ENCODE assay signal across 15 cellular contexts in the genomic region with DNA sequence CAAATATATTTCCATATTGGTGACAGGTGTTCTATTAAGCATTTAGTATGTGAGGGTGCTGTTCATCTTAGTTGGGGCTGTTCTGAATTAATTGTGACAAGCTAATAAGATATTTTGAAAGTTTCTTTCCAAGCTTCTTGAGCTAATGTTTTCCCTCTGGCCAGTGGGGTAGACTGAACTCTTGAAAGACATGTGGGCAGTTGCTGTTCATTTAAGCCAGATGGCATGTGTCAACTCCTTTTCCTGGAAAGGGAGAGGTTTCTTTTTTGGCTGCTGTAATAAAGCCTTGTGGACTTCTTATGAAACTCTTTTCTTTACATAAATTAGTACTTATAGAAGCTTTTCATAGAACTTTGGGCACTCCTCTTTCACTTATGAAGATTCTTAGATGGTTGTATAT. TPM values are rescaled to one million over a fixed set of nuclear protein-coding genes. Genes with fewer than 3 reads are reported as not detected.
DNase-seq lines count a peak whose midpoint lies in the region; ATAC-seq lines count a peak whose summit lies in the region.
"Had no signal": no experiment of that assay in that cellular context is flagged by ENCODE, and none has a peak within 500 bp of the region (broad histone marks: within the 10 kb centered on the region; RNA-seq: fewer than 3 reads in every experiment).

No MANE protein-coding gene starts in this region.

- no peak for ATAC-seq in GM18858 (IDR thresholded peaks at IDR 0.05; ENCODE audit: unreplicated experiment)
- ATAC-seq: stimulated activated memory B cell treated with anti-CD40 and anti-IgM and Interleukin-4, amounts not matched to agents 10 μg/mL and 1 μg/mL and 100 μg/mL, for 72 hours had no signal

- H3K27ac Mint-ChIP-seq in activated T-cell treated with anti-CD3 and anti-CD28 coated beads, Interleukin-2, amount 50 U/mL, for 24 hours, result peak overlapping the region; percentile 73
- H3K27ac Mint-ChIP-seq: stimulated activated memory B cell treated with anti-CD40 and anti-IgM and Interleukin-4, amounts not matched to agents 10 μg/mL and 1 μg/mL and 100 μg/mL, for 72 hours had no signal

- no peaks in the 10 kb centered on the region for H3K9me3 ChIP-seq in SK-N-MC (ENCODE audit: low read depth, low read length)

- no peak overlapping the region for H3K9ac ChIP-seq in SK-N-MC (ENCODE audit: insufficient read length)

- H3K4me3 ChIP-seq in SK-N-MC (no peak overlapping the region), skeletal muscle cell (ENCODE audit: low read depth, low read length) (no peak overlapping the region)

- peaks cover 48% of the 10 kb centered on the region for H3K36me3 Mint-ChIP-seq in activated T-cell treated with anti-CD3 and anti-CD28 coated beads, Interleukin-2, amount 50 U/mL, for 24 hours (ENCODE audit: low read depth)

- peak overlapping the region; percentile 98 for H3K27ac ChIP-seq in SK-N-MC

- no peaks in the 10 kb centered on the region for H3K9me3 Mint-ChIP-seq in activated T-cell treated with anti-CD3 and anti-CD28 coated beads, Interleukin-2, amount 50 U/mL, for 24 hours
- H3K9me3 Mint-ChIP-seq: IgD-negative memory B cell; stimulated activated memory B cell treated with anti-CD40 and anti-IgM and Interleukin-4, amounts not matched to agents 10 μg/mL and 1 μg/mL and 100 μg/mL, for 72 hours had no signal

- no peak for DNase-seq in activated T-cell treated with anti-CD3 and anti-CD28 coated beads, Interleukin-2, amount 50 U/mL, for 24 hours
- DNase-seq in activated T-cell treated with anti-CD3 and anti-CD28 coated beads, Interleukin-2, amount 50 U/mL, for 1 hour, result no peak
- DNase-seq in SK-N-MC (ENCODE audit: low read depth, low spot score) (no peak), fibroblast of the conjunctiva (ENCODE audit: low read depth) (peak; percentile 74), skeletal muscle cell (ENCODE audit: low read depth) (peak; percentile 14), HT-29 (ENCODE audit: low spot score) (no peak), NCI-H1105 (lab: John Stamatoyannopoulos, UW) (no peak)
- DNase-seq: ACHN; activated CD4-positive, CD25-positive, alpha-beta regulatory T cell treated with anti-CD3 and anti-CD28 coated beads, Interleukin-2, amount 50 U/mL, for 72 hours; activated naive CD4-positive, alpha-beta T cell; GOT3; NCI-H2227 treated with DMSO at 0.1 percent for 48 hours had no signal

- H3K4me3 Mint-ChIP-seq in activated T-cell treated with anti-CD3 and anti-CD28 coated beads, Interleukin-2, amount 50 U/mL, for 24 hours, result no peak overlapping the region
- H3K4me3 Mint-ChIP-seq: stimulated activated memory B cell treated with anti-CD40 and anti-IgM and Interleukin-4, amounts not matched to agents 10 μg/mL and 1 μg/mL and 100 μg/mL, for 72 hours had no signal

- H3K27me3 Mint-ChIP-seq in activated T-cell treated with anti-CD3 and anti-CD28 coated beads, Interleukin-2, amount 50 U/mL, for 24 hours, result no peaks in the 10 kb centered on the region
- H3K27me3 Mint-ChIP-seq: IgD-negative memory B cell; stimulated activated memory B cell treated with anti-CD40 and anti-IgM and Interleukin-4, amounts not matched to agents 10 μg/mL and 1 μg/mL and 100 μg/mL, for 72 hours had no signal

- no peaks in the 10 kb centered on the region for H3K36me3 ChIP-seq in SK-N-MC (ENCODE audit: insufficient read depth, low read length)

- H3K4me1 Mint-ChIP-seq in activated T-cell treated with anti-CD3 and anti-CD28 coated beads, Interleukin-2, amount 50 U/mL, for 24 hours (ENCODE audit: low read depth), result peaks cover 81% of the 10 kb centered on the region

RNA-seq across cellular contexts. Expression of a gene that starts 21.7 kb away (rescaled TPM):
- 12.7 and 12.8 TPM in 2 replicates for total RNA-seq in HT-29 (2014; rRNA removed; shearing (Covaris generic))

Comparison
In these comparisons a context has a peak if more than half of its experiments do, and no peak if none do; other contexts are left out.
1. DNase-seq: peak in fibroblast of the conjunctiva (single experiment) and skeletal muscle cell (single experiment); none in activated T-cell treated with anti-CD3 and anti-CD28 coated beads, Interleukin-2, amount 50 U/mL, for 24 hours (single experiment), activated T-cell treated with anti-CD3 and anti-CD28 coated beads, Interleukin-2, amount 50 U/mL, for 1 hour (single experiment), SK-N-MC (single experiment), HT-29 (single experiment) and NCI-H1105 (single experiment).